Comparison of ENCODE assay signal across 1 cellular context in the genomic region with DNA sequence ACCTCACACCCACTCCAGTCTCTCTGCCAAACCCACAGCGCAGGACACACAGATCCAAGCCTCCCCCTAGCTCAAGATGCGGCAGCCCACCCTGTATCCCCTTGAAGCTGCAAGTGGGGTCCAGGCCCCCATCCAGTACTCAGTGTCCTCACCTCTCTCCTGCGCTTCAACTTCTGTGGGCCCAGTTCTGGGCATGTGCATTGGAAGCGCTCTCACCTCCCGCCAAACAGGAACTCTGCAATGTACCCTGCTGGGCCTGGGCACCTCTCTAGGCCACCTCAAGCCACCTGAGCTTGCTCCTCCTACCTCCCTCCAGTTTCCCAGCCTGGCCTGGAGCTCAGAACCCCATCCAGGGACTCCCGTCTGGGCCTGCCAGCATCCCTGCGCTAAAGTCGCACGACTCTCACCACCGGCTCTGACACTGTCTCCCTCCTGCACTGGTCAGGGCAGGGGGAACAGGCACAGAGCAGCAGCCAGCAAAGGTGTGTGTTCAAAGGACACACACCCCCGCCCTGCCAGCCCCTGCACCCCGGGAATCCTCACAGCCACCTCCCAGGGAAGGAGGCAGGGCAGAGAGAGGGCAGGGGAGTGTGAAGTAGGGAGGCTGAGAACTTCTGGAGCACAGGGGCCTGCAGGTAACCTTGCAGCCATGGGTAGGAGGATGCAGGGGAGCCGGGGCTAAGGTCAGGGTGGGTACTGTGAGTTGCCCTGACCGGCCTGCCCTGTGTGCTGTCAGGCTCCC.
A peak's percentile ranks its signal among the peaks of the same experiment; 100 is the strongest.
TF ChIP-seq lines count a peak whose summit lies in the region.

No MANE protein-coding gene starts in this region.

TF ChIP-seq in H1, 55 proteins besides CTCF, POLR2A, EP300 and RAD21:
- TF ChIP-seq BACH1 (IDR thresholded peaks at IDR 0.05; ENCODE audit: low read length) (no peak), JUND (IDR thresholded peaks at IDR 0.05; ENCODE audit: low read length) (no peak), SP2 (IDR thresholded peaks at IDR 0.05; ENCODE audit: low read length) (no peak)
- TF ChIP-seq, protein P1, sequence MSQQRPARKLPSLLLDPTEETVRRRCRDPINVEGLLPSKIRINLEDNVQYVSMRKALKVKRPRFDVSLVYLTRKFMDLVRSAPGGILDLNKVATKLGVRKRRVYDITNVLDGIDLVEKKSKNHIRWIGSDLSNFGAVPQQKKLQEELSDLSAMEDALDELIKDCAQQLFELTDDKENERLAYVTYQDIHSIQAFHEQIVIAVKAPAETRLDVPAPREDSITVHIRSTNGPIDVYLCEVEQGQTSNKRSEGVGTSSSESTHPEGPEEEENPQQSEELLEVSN (IDR thresholded peaks at IDR 0.05) = peak; percentile 33; the same call in 1 of the 2 replicates
